1 cellular context compared by ENCODE assay signal in the genomic region with DNA sequence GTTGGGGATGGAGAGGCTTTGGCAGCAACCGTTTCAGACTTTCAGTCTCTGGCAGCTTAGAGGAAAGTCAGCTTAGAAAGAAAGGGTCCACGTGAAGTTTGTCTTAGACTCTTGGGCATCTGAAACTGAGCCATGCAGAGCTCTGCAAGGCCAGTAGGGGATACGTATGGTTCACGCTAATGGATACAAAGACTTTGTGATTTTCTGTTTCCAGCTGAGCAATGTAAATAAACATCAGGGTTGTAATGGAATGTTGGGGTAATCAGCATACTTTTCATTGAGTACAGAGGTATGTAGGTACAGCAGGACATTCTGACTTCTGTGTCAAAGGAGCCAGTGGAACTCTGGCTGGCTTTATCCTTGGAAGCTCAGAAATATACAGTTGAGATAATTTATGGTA.
TF ChIP-seq lines count a peak whose summit lies in the region.

No MANE protein-coding gene starts in this region.

TF ChIP-seq in K562, 482 proteins besides CTCF, POLR2A, EP300 and RAD21:
- TF ChIP-seq MEF2A (IDR thresholded peaks at IDR 0.05; ENCODE audit: control insufficient read depth, low read depth, low read length): no peak
- TF ChIP-seq, protein P1, sequence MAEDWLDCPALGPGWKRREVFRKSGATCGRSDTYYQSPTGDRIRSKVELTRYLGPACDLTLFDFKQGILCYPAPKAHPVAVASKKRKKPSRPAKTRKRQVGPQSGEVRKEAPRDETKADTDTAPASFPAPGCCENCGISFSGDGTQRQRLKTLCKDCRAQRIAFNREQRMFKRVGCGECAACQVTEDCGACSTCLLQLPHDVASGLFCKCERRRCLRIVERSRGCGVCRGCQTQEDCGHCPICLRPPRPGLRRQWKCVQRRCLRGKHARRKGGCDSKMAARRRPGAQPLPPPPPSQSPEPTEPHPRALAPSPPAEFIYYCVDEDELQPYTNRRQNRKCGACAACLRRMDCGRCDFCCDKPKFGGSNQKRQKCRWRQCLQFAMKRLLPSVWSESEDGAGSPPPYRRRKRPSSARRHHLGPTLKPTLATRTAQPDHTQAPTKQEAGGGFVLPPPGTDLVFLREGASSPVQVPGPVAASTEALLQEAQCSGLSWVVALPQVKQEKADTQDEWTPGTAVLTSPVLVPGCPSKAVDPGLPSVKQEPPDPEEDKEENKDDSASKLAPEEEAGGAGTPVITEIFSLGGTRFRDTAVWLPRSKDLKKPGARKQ (CRISPR knock-in tag; IDR thresholded peaks at IDR 0.05): no peak
- TF ChIP-seq CC2D1A (IDR thresholded peaks at IDR 0.05): no peak
